ENCODE assay signal across 9 cellular contexts in genomic region chr17:77332981-77333685, GRCh38.
DNase-seq lines count a peak whose midpoint lies in the region; ATAC-seq, FAIRE-seq and TF ChIP-seq lines count a peak whose summit lies in the region.
"Had no signal": no experiment of that assay in that cellular context is flagged by ENCODE, and none has a peak within 500 bp of the region (broad histone marks: within the 10 kb centered on the region; RNA-seq: fewer than 3 reads in every experiment).

No MANE protein-coding gene starts in this region.

- no peak for TF ChIP-seq POLR2A in HepG2 (IDR thresholded peaks at IDR 0.05; ENCODE audit: insufficient read depth in 1 of 2, low read depth in 2 of 2, low read length in 2 of 2)

- no peak for FAIRE-seq in HepG2 (lab: Jason Lieb, UNC)

- ATAC-seq in HepG2 = no peak
- ATAC-seq in HG02870 (IDR thresholded peaks at IDR 0.05; ENCODE audit: unreplicated experiment) = no peak
- ATAC-seq in HG03565 (IDR thresholded peaks at IDR 0.05; ENCODE audit: unreplicated experiment) = no peak

- H2AFZ ChIP-seq in HepG2 (ENCODE audit: low read length) = no peak overlapping the region

- peak overlapping the region; percentile 2 for H3K27ac ChIP-seq in HepG2 (ENCODE audit: extremely low read length, insufficient read depth, low read length)
- H3K27ac ChIP-seq: ascending aorta had no signal

- no peaks in the 10 kb centered on the region for H3K36me3 Mint-ChIP-seq in IgD-negative memory B cell

- H3K79me2 ChIP-seq in HepG2 (ENCODE audit: insufficient read depth, low read length) = peaks cover 87% of the 10 kb centered on the region

- no peaks in the 10 kb centered on the region for H3K9me3 ChIP-seq in HepG2 (ENCODE audit: low read length)

- TF ChIP-seq EP300 in HepG2 (IDR thresholded peaks at IDR 0.05; ENCODE audit: low read depth in 2 of 2, low read length in 2 of 2) (no peak), HepG2 (CRISPR knock-in tag; IDR thresholded peaks at IDR 0.05; ENCODE audit: borderline replicate concordance) (no peak)

- peak overlapping the region; percentile 79 to 97 (median 82) for H3K27ac Mint-ChIP-seq in IgD-negative memory B cell

- in situ Hi-C loops in HepG2 (cut with HindIII; ENCODE audit: extremely low pct_ligation_motif_present, low pct_unique_long_range_greater_than_20kb) = loop anchor here (5.0 kb wide), 2 partner anchors 94 to 164 kb away; no protein-coding TSS in a partner anchor

- H3K9me3 Mint-ChIP-seq in IgD-negative memory B cell = no peaks in the 10 kb centered on the region

- H3K4me3 ChIP-seq in HepG2 (replicated peaks in 1 of 3; ENCODE audit: insufficient read depth in 1 of 3, low read depth in 2 of 3, low read length in 3 of 3) (no peak overlapping the region), H7 (ENCODE audit: insufficient read depth, low read depth, low read length) (no peak overlapping the region)
- H3K4me3 ChIP-seq: ascending aorta had no signal

- BruUV-seq in HepG2 (replicated peaks; lab: Mats Ljungman, UMichigan) = no TSS peak

- H3K27me3 ChIP-seq in HepG2 (ENCODE audit: control insufficient read depth in 1 of 2, insufficient read depth in 2 of 2, low read length in 2 of 2) = no peaks in the 10 kb centered on the region
- H3K27me3 ChIP-seq in H7 (ENCODE audit: control insufficient read depth, insufficient read depth, low read length) = no peaks in the 10 kb centered on the region
- H3K27me3 ChIP-seq: ascending aorta had no signal

- CTCF ChIA-PET in HepG2 (lab: Yijun Ruan, JAX; ENCODE audit: low intra/inter-chr PET ratio, low total read pairs) = no interaction called here

- no peak overlapping the region for H3K9ac ChIP-seq in HepG2 (ENCODE audit: insufficient read depth, low read depth, low read length)

- H3K4me1 ChIP-seq in HepG2 (ENCODE audit: insufficient read depth, low read length) = peaks cover 31% of the 10 kb centered on the region

- 95% methylated on average over 7 of the region's 7 CpGs for WGBS in HepG2 (ENCODE audit: low lambda C conversion rate)

- no peak for TF ChIP-seq CTCF in HepG2 (CRISPR knock-in tag; IDR thresholded peaks at IDR 0.05)

- intact Hi-C loops in HepG2 (cut with micrococcal nuclease; ENCODE audit: unreplicated experiment) = no loop called here

- peaks cover 4 to 10% of the 10 kb centered on the region in 2 experiments; a peak in 1 of 5 replicates for H3K36me3 ChIP-seq in HepG2 (replicated peaks in 1 of 2; ENCODE audit: control insufficient read depth in 1 of 2, insufficient read depth in 2 of 2, low read length in 2 of 2)
- H3K36me3 ChIP-seq in H7 (replicated peaks; ENCODE audit: control insufficient read depth, insufficient read depth, low read length) = no peaks in the 10 kb centered on the region
- H3K36me3 ChIP-seq: ascending aorta had no signal

- DNase-seq in AG08396 (ENCODE audit: low spot score) (peak; percentile 58), HepG2 (ENCODE audit: low spot score) (no peak), H7 (no peak), kidney glomerular epithelial cell (lab: John Stamatoyannopoulos, UW) (no peak)
- DNase-seq in activated gamma-delta T cell treated with anti-CD3 and anti-CD28 coated beads, Interleukin-2, amount 50 U/mL, for 16 hours (ENCODE audit: low read depth) = peak; percentile 46

- peaks cover 50% of the 10 kb centered on the region for H4K20me1 ChIP-seq in HepG2 (ENCODE audit: insufficient read depth, low read length)

- H3K4me2 ChIP-seq in HepG2 (ENCODE audit: low read depth, low read length) = no peak overlapping the region

- POLR2A ChIA-PET in HepG2 (lab: Yijun Ruan, JAX) = interaction anchor here (1.5 to 1.6 kb wide), 2 partner anchors 10 to 117 kb away, joined by 3 to 4 read pairs; no protein-coding TSS in a partner anchor

- H3K4me1 Mint-ChIP-seq in IgD-negative memory B cell = peaks cover 19 to 32% (median 26%) of the 10 kb centered on the region in 3 donors

- H3K27me3 Mint-ChIP-seq in IgD-negative memory B cell = no peaks in the 10 kb centered on the region

- H3K4me3 Mint-ChIP-seq in IgD-negative memory B cell = peak overlapping the region in 3 of 4 donors; percentile 14 to 90 (median 66)

- TF ChIP-seq RAD21 in HepG2 (CRISPR knock-in tag; IDR thresholded peaks at IDR 0.05) = no peak

TF ChIP-seq in HepG2, 621 proteins besides CTCF, POLR2A, EP300 and RAD21:
- TF ChIP-seq FOXO4 (CRISPR knock-in tag; conservative IDR thresholded peaks at IDR 0.05) (0 out of 2 replicates have a peak, but pooled peaks have one; percentile 12), ZNF12 (CRISPR knock-in tag; IDR thresholded peaks at IDR 0.05) (no peak)

Comparison
In these comparisons a context has a peak if more than half of its experiments do, and no peak if none do; other contexts are left out.
1. DNase-seq: peak in AG08396 (single experiment) and activated gamma-delta T cell treated with anti-CD3 and anti-CD28 coated beads, Interleukin-2, amount 50 U/mL, for 16 hours (single experiment); none in HepG2 (single experiment), H7 (single experiment) and kidney glomerular epithelial cell (single experiment).